8 cellular contexts compared by ENCODE assay signal in the genomic region with DNA sequence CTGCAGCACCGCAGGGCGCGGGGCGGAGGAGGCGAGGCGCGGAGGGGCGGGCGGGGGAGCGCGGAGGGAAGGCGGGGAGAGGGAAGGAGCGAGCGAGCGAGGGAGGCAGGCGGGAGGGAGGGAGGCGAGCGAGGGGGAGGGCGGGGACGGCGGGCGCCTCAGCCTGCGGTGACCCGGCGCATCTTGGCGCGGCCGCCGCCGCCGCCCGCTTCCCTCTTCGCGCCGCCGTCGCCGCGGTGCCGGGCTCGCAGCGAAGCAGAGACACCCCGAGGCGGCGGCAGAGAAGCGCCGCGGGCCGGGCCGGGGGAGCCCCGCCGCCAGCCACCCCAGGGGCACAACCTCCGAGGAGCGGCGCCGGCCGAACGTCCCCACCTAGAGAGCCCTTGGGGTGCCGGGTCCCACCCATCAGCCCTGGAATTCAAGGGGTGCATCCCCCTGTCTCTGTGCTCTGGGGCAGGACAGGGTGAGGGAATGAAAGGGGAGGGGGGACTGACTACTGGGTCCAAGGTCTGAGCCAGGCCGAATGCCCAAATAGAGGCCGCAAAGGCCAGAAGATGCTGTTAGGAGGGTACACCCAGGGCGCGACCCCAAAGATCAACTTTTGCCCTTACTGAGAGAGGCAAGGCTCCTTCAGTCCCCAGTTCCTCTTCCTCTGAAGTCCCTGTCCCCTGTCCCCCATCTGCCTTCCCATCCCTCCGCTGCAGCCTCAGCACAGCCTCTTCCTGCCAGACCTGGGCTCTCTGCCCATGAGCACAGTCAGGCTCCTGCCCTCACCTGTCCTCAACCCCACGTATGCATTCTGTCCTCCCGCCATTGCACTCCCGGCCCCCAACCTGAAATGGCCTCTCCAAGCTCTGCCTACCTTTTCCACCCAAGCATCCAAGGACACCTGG. TPM values are rescaled to one million over a fixed set of nuclear protein-coding genes. Genes with fewer than 3 reads are reported as not detected.
DNase-seq lines count a peak whose midpoint lies in the region; ATAC-seq and TF ChIP-seq lines count a peak whose summit lies in the region.

Gene ADAMTS2, minus strand, starts transcription at position 33 of the 893 bp plus-strand sequence. CDS start 133 bp downstream, outside the sequence.

- H3K79me2 ChIP-seq in GM23248 (ENCODE audit: insufficient read depth), result peaks cover 40% of the 10 kb centered on the region

- H3K4me1 ChIP-seq in GM23248 (ENCODE audit: insufficient read depth), result peaks cover 14% of the 10 kb centered on the region; the same call in 1 of the 2 replicates
- H3K4me1 ChIP-seq in Panc1 (ENCODE audit: control insufficient read depth, insufficient read depth, low read length), result no peaks in the 10 kb centered on the region; the same call in 1 of the 2 replicates
- peaks cover 9% of the 10 kb centered on the region in 2 donors for H3K4me1 ChIP-seq in esophagus (ENCODE audit: control insufficient read depth in 2 of 2, insufficient read depth in 2 of 2, low read length in 1 of 2)
- H3K4me1 ChIP-seq in muscle layer of colon (ENCODE audit: insufficient read depth, low read length), result peaks cover 13% of the 10 kb centered on the region
- no peaks in the 10 kb centered on the region for H3K4me1 ChIP-seq in uterus

- H3K4me3 ChIP-seq in GM23248 (peak within 1 kb of the TSS; percentile 85), Panc1 (ENCODE audit: low read depth in 2 of 2, low read length in 2 of 2) (peak within 1 kb of the TSS; percentile 15 to 24; a peak in 3 of 4 replicates), esophagus (ENCODE audit: low read depth in 1 of 2, low read length in 2 of 2) (peak within 1 kb of the TSS; percentile 42 to 50), muscle layer of colon (ENCODE audit: low read depth in 1 of 2, low read length in 2 of 2) (peak within 1 kb of the TSS; percentile 60 to 71), uterus (peak within 1 kb of the TSS; percentile 48 to 81)

- H3K36me3 ChIP-seq in GM23248 (ENCODE audit: low read depth) (no peaks in the 10 kb centered on the region), Panc1 (ENCODE audit: control insufficient read depth, insufficient read depth, low read length) (no peaks in the 10 kb centered on the region), esophagus (ENCODE audit: control insufficient read depth in 2 of 2, insufficient read depth in 2 of 2, low read length in 1 of 2) (no peaks in the 10 kb centered on the region), muscle layer of colon (ENCODE audit: insufficient read depth, low read length) (no peaks in the 10 kb centered on the region), uterus (no peaks in the 10 kb centered on the region)

- POLR2A ChIA-PET in Panc1 (lab: Charles Lee), result no interaction called here

- H3K27ac ChIP-seq in GM23248, result peak within 1 kb of the TSS; percentile 43
- H3K27ac ChIP-seq in Panc1 (ENCODE audit: low read length), result no peak within 1 kb of the TSS
- H3K27ac ChIP-seq in esophagus (ENCODE audit: low read depth in 2 of 2, low read length in 1 of 2), result peak within 1 kb of the TSS; percentile 6 to 42
- H3K27ac ChIP-seq in muscle layer of colon (ENCODE audit: low read depth, low read length), result peak within 1 kb of the TSS; percentile 58
- H3K27ac ChIP-seq in uterus, result peak within 1 kb of the TSS; percentile 79 to 84

- H3K4me2 ChIP-seq in GM23248 (ENCODE audit: unreplicated experiment), result peak within 1 kb of the TSS; percentile 96

- peak; percentile 86 for DNase-seq in GM23248
- DNase-seq in Panc1 (ENCODE audit: low read depth, low spot score), result no peak
- DNase-seq in uterus, result peak; percentile 77 to 80
- no peak for DNase-seq in NCI-H1694 (lab: John Stamatoyannopoulos, UW)
- DNase-seq in HT-29 (ENCODE audit: low spot score), result no peak
- no peak for DNase-seq in kidney glomerular epithelial cell (lab: John Stamatoyannopoulos, UW)

- peak within 1 kb of the TSS; percentile 67 for H2AFZ ChIP-seq in GM23248

- H3K9me3 ChIP-seq in GM23248 (ENCODE audit: low read depth), result no peaks in the 10 kb centered on the region
- H3K9me3 ChIP-seq in Panc1 (ENCODE audit: control insufficient read depth, insufficient read depth, low read depth, low read length), result no peaks in the 10 kb centered on the region
- no peaks in the 10 kb centered on the region for H3K9me3 ChIP-seq in esophagus (ENCODE audit: control insufficient read depth in 2 of 2, insufficient read depth in 1 of 2, low read depth in 1 of 2, low read length in 1 of 2)
- no peaks in the 10 kb centered on the region for H3K9me3 ChIP-seq in muscle layer of colon (ENCODE audit: low read length)
- no peaks in the 10 kb centered on the region for H3K9me3 ChIP-seq in uterus

- 22 to 25% methylated on average over 31 to 34 of the region's 67 CpGs for WGBS in GM23248 (ENCODE audit: low coverage in 1 of 2, low lambda C conversion rate in 2 of 2, missing lambda C conversion rate in 2 of 2), 2 experiments
- 8 to 15% methylated on average over 23 to 63 of the region's 67 CpGs for WGBS in esophagus, 2 donors

- intact Hi-C loops in Panc1 (cut with micrococcal nuclease; ENCODE audit: unreplicated experiment), result no loop called here
- intact Hi-C loops in uterus (cut with DNase I; ENCODE audit: low total_unique reads), result loop anchor here (10.0 kb wide), 1 partner anchor 149 kb away; no protein-coding TSS in a partner anchor

- no peaks in the 10 kb centered on the region for H4K20me1 ChIP-seq in GM23248 (ENCODE audit: insufficient read depth)

- no TSS peak for BruUV-seq in Panc1 (replicated peaks; lab: Mats Ljungman, UMichigan)

- no peak for TF ChIP-seq POLR2A in uterus (IDR thresholded peaks at IDR 0.05)

- TF ChIP-seq CTCF in Panc1 (IDR thresholded peaks at IDR 0.05) (no peak), uterus (IDR thresholded peaks at IDR 0.05) (peak in 1 of 4 experiments; percentile 4)

- no peaks in the 10 kb centered on the region for H3K9me2 ChIP-seq in GM23248 (ENCODE audit: insufficient read depth)

- ATAC-seq in Panc1, result peak; percentile 25

- peaks cover 7% of the 10 kb centered on the region; the same call in 1 of the 2 replicates for H3F3A ChIP-seq in GM23248 (ENCODE audit: insufficient read depth)

- CTCF ChIA-PET in Panc1 (lab: Charles Lee), result no interaction called here

- H3K9ac ChIP-seq in GM23248 (peak within 1 kb of the TSS; percentile 91), muscle layer of colon (ENCODE audit: low read length) (no peak within 1 kb of the TSS)

- H3K27me3 ChIP-seq in GM23248 (replicated peaks; ENCODE audit: insufficient read depth) (no peaks in the 10 kb centered on the region), Panc1 (ENCODE audit: control insufficient read depth, insufficient read depth, low read length) (no peaks in the 10 kb centered on the region; the same call in 1 of the 2 replicates), esophagus (ENCODE audit: control insufficient read depth in 1 of 2, insufficient read depth in 2 of 2, low read length in 2 of 2) (peaks cover 0 to 2% of the 10 kb centered on the region in 2 donors), muscle layer of colon (ENCODE audit: control insufficient read depth in 1 of 2, insufficient read depth in 2 of 2, low read length in 2 of 2) (peaks cover 0 to 3% of the 10 kb centered on the region in 2 donors), uterus (no peaks in the 10 kb centered on the region)

- in situ Hi-C loops in GM23248 (cut with MboI), result loop anchor here (10.0 kb wide), 1 partner anchor 181 kb away; no protein-coding TSS in a partner anchor
- in situ Hi-C loops in Panc1 (cut with HindIII; ENCODE audit: low pct_unique_long_range_greater_than_20kb, low sequenced_read_pairs), result no loop called here

RNA-seq across cellular contexts. Expression of gene ADAMTS2, which starts in this region (rescaled TPM):
- 132 and 141 TPM in 2 replicates for total RNA-seq in GM23248 (2014; rRNA removed; shearing (Covaris generic))
- 61.3 and 62.0 TPM in 2 replicates for polyA plus RNA-seq in GM23248 (2016; fragmentation: Nextera tagmentation; extraction: Ambion mirVana)
- total RNA-seq in Panc1 (2021; ENCODE audit: unreplicated experiment), result 0.13 TPM
- 0.10 TPM for polyA plus RNA-seq in Panc1 (2012; ENCODE audit: insufficient read length)
- polyA plus RNA-seq in esophagus, result 1 to 10 TPM; 1.4 to 1.5 TPM
- 10 to 100 TPM in 3 of 4 donors, 1 to 10 TPM in 1; 4.1 to 97.1 (median 40.3) TPM for total RNA-seq in uterus
- total RNA-seq in HT-29 (2014; rRNA removed; shearing (Covaris generic)), result not detected in 2 replicates

Comparison
In these comparisons a context has a peak if more than half of its experiments do, and no peak if none do; other contexts are left out.
1. RNA of gene ADAMTS2 (polyA plus RNA-seq): 61.3 to 62.0 TPM in GM23248; 1.4 to 1.5 TPM in esophagus; every median in the first group is over 10 times any median in the second.
2. Peak in ATAC-seq and H3K4me3 ChIP-seq in Panc1; RNA of the gene not detected or under 1 TPM.
3. DNase-seq: peak in GM23248 (single experiment) and uterus (2 of 2); none in Panc1 (single experiment), NCI-H1694 (single experiment), HT-29 (single experiment) and kidney glomerular epithelial cell (single experiment).
4. H3K4me3 ChIP-seq: peak in every context shown above with its lines; median percentile 85 in GM23248; 66 in muscle layer of colon; 64 in uterus; 46 in esophagus; 20 in Panc1.